23 cellular contexts compared by ENCODE assay signal in genomic region chr1:236013330-236013729, GRCh38.
"Had no signal": no experiment of that assay in that cellular context is flagged by ENCODE, and none has a peak within 500 bp of the region (broad histone marks: within the 10 kb centered on the region; RNA-seq: fewer than 3 reads in every experiment).

No MANE protein-coding gene starts in this region.

- H3K4me1 Mint-ChIP-seq: endodermal cell; memory B cell; neural progenitor cell; stimulated activated naive CD8-positive, alpha-beta T cell treated with anti-CD3 and anti-CD28 coated beads, Interleukin-15, amount 100 ng/mL, for 72 hours had no signal

- ATAC-seq: right lobe of liver; stimulated activated naive CD8-positive, alpha-beta T cell treated with anti-CD3 and anti-CD28 coated beads, Interleukin-15, amount 100 ng/mL, for 72 hours had no signal

- DNase-seq: central memory CD4-positive, alpha-beta T cell; colonic mucosa; effector CD8-positive, alpha-beta T cell; endodermal cell; head of caudate nucleus; right lobe of liver; stimulated activated CD4-positive, alpha-beta T cell treated with anti-CD3 and anti-CD28 coated beads, Interleukin-12 subunit alpha, Interleukin-12 subunit beta, amount 100 ng/mL, for 4 hours; stimulated activated CD4-positive, alpha-beta T cell treated with anti-CD3 and anti-CD28 coated beads, Interleukin-1b, Interleukin-23, amount 100 ng/mL, for 48 hours; stimulated activated CD4-positive, alpha-beta T cell treated with anti-CD3 and anti-CD28 coated beads, Interleukin-4, amount 100 ng/mL, for 1 hour; stimulated activated CD8-positive, alpha-beta memory T cell treated with anti-CD3 and anti-CD28 coated beads, Interleukin-4, amount 100 ng/mL, for 48 hours; stimulated activated naive CD4-positive, alpha-beta T cell; stimulated activated naive CD8-positive, alpha-beta T cell treated with anti-CD3 and anti-CD28 coated beads, Interleukin-15, amount 100 ng/mL, for 72 hours; substantia nigra; testis; transverse colon had no signal

- H3K4me3 Mint-ChIP-seq: dendritic cell treated with granulocyte-macrophage colony-stimulating factor and Interleukin-4, amounts not matched to agents 40 ng/mL and 50 ng/mL, for 4 days; endodermal cell; memory B cell; nephron; neural progenitor cell; stimulated activated naive CD8-positive, alpha-beta T cell treated with anti-CD3 and anti-CD28 coated beads, Interleukin-15, amount 100 ng/mL, for 72 hours had no signal

- H3K27me3 ChIP-seq: colonic mucosa, neural progenitor cell, right lobe of liver, testis, transverse colon had no signal

- H3K27me3 Mint-ChIP-seq: dendritic cell treated with granulocyte-macrophage colony-stimulating factor and Interleukin-4, amounts not matched to agents 40 ng/mL and 50 ng/mL, for 4 days; progenitor cell of endocrine pancreas; stimulated activated naive CD8-positive, alpha-beta T cell treated with anti-CD3 and anti-CD28 coated beads, Interleukin-15, amount 100 ng/mL, for 72 hours had no signal

- H3K27ac Mint-ChIP-seq: dendritic cell treated with granulocyte-macrophage colony-stimulating factor and Interleukin-4, amounts not matched to agents 40 ng/mL and 50 ng/mL, for 4 days; endodermal cell; memory B cell; neural progenitor cell; progenitor cell of endocrine pancreas; stimulated activated naive CD8-positive, alpha-beta T cell treated with anti-CD3 and anti-CD28 coated beads, Interleukin-15, amount 100 ng/mL, for 72 hours had no signal

- H3K9me3 Mint-ChIP-seq: dendritic cell treated with granulocyte-macrophage colony-stimulating factor and Interleukin-4, amounts not matched to agents 40 ng/mL and 50 ng/mL, for 4 days; endodermal cell; memory B cell; nephron; neural progenitor cell; stimulated activated naive CD8-positive, alpha-beta T cell treated with anti-CD3 and anti-CD28 coated beads, Interleukin-15, amount 100 ng/mL, for 72 hours had no signal

- H3K36me3 ChIP-seq: colonic mucosa, neural progenitor cell, transverse colon had no signal

- H3K27ac ChIP-seq: colonic mucosa, neural progenitor cell, parathyroid adenoma had no signal

- H3K4me1 ChIP-seq: colonic mucosa, neural progenitor cell, parathyroid adenoma had no signal

- H3K4me3 ChIP-seq: colonic mucosa, lung, neural progenitor cell, right lobe of liver, smooth muscle cell, testis, transverse colon had no signal

- H3K9me3 ChIP-seq: colonic mucosa, right lobe of liver, testis, transverse colon had no signal
